In the genomic region with DNA sequence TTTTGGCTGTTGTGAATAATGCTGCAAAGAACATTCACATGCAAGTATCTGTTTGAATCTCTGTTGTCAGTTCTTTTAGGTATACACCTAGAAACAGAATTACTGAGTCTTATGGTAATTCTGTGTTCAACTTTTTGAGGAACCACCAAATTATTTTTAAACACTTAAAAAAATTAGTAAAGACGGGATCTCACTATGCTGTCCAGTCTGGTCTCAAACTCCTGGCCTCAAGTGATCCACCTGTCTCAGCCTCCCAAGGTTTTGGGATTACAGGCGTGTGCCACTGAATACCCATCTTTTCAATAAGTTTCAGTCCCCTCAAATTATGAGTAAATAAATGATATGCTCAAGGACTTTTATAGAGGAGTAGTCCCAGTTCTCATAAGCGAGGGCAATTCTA, we compare ENCODE assay signal across 38 cellular contexts. TPM values are rescaled to one million over a fixed set of nuclear protein-coding genes. Genes with fewer than 3 reads are reported as not detected.
"Had no signal": no experiment of that assay in that cellular context is flagged by ENCODE, and none has a peak within 500 bp of the region (broad histone marks: within the 10 kb centered on the region; RNA-seq: fewer than 3 reads in every experiment).

No MANE protein-coding gene starts in this region.

- DNase-seq: activated effector memory CD4-positive, alpha-beta T cell treated with anti-CD3 and anti-CD28 coated beads, Interleukin-2, amount 50 U/mL, for 16 hours; activated effector memory CD4-positive, alpha-beta T cell treated with Interleukin-2 at 50 U/mL for 16 hours; activated gamma-delta T cell; activated gamma-delta T cell treated with Interleukin-2 at 50 U/mL for 16 hours; activated naive CD4-positive, alpha-beta T cell; activated naive CD4-positive, alpha-beta T cell treated with anti-CD3 and anti-CD28 coated beads for 36 hours; activated naive CD4-positive, alpha-beta T cell treated with anti-CD3 and anti-CD28 coated beads, Interleukin-2, amount 10 ng/mL, durations not matched to agents 7 days and 5 days; activated naive CD4-positive, alpha-beta T cell treated with anti-CD3 and anti-CD28 coated beads, Interleukin-2, amount 50 U/mL, for 16 hours; activated naive CD4-positive, alpha-beta T cell treated with Interleukin-2 at 50 U/mL for 16 hours; activated naive CD8-positive, alpha-beta T cell treated with anti-CD3 and anti-CD28 coated beads for 36 hours; activated naive CD8-positive, alpha-beta T cell treated with anti-CD3 and anti-CD28 coated beads, Interleukin-2, amount 10 ng/mL, durations not matched to agents 7 days and 5 days; activated naive CD8-positive, alpha-beta T cell treated with anti-CD3 and anti-CD28 coated beads, Interleukin-2, amount 50 U/mL, for 24 hours; activated T-cell treated with anti-CD3 and anti-CD28 coated beads, Interleukin-2, amount 50 U/mL, for 4 hours; activated T-cell treated with anti-CD3 and anti-CD28 coated beads, Interleukin-2, amount 50 U/mL, for 48 hours; activated T-cell treated with anti-CD3 and anti-CD28 coated beads, Interleukin-2, amount 50 U/mL, for 72 hours; adrenal gland; amniotic stem cell; amygdala; anterior cingulate cortex; aorta; body of pancreas; brain microvascular endothelial cell; caudate nucleus; central memory CD4-positive, alpha-beta T cell; cerebellar nuclear complex had no signal

- H3K4me3 ChIP-seq: adrenal gland, ascending aorta, body of pancreas, breast epithelium, cardiac muscle cell had no signal

- H3K9me3 ChIP-seq: adrenal gland, ascending aorta, body of pancreas, breast epithelium had no signal

- H3K36me3 ChIP-seq: adrenal gland, ascending aorta, brain microvascular endothelial cell, breast epithelium, cardiac muscle cell had no signal

- H3K27me3 ChIP-seq: adrenal gland, ascending aorta, body of pancreas, breast epithelium, cardiac muscle cell had no signal

- FAIRE-seq: astrocyte, bronchial epithelial cell had no signal

- H3K27ac ChIP-seq: adrenal gland, ascending aorta, body of pancreas, brain microvascular endothelial cell, breast epithelium, cardiac muscle cell had no signal

- H3K4me1 ChIP-seq: adrenal gland, ascending aorta, body of pancreas, breast epithelium had no signal

- ATAC-seq: activated naive CD4-positive, alpha-beta T cell treated with anti-CD3 and anti-CD28 coated beads, Interleukin-2, amount 50 U/mL, for 72 hours; activated naive CD8-positive, alpha-beta T cell treated with anti-CD3 and anti-CD28 coated beads, Interleukin-2, amount 50 U/mL, for 24 hours; activated T-cell treated with anti-CD3 and anti-CD28 coated beads, Interleukin-2, amount 50 U/mL, for 4 hours; activated T-cell treated with anti-CD3 and anti-CD28 coated beads, Interleukin-2, amount 50 U/mL, for 72 hours; activated T-helper 17 cell treated with anti-CD3 and anti-CD28 coated beads, Interleukin-2, amount 50 U/mL, for 72 hours; body of pancreas had no signal

RNA-seq across cellular contexts. Expression of a gene that starts 17.5 kb away (rescaled TPM):
- total RNA-seq: activated naive CD4-positive, alpha-beta T cell treated with anti-CD3 and anti-CD28 coated beads for 36 hours; activated naive CD4-positive, alpha-beta T cell treated with anti-CD3 and anti-CD28 coated beads, Interleukin-2, amount 50 U/mL, for 72 hours; activated naive CD8-positive, alpha-beta T cell treated with anti-CD3 and anti-CD28 coated beads for 36 hours; activated naive CD8-positive, alpha-beta T cell treated with anti-CD3 and anti-CD28 coated beads, Interleukin-2, amount 10 ng/mL, durations not matched to agents 7 days and 5 days; activated T-cell treated with anti-CD3 and anti-CD28 coated beads, Interleukin-2, amount 50 U/mL, for 4 hours; activated T-cell treated with anti-CD3 and anti-CD28 coated beads, Interleukin-2, amount 50 U/mL, for 72 hours; activated T-helper 1 cell treated with anti-CD3 and anti-CD28 coated beads, Interleukin-12 subunit alpha, Interleukin-12 subunit beta, Interleukin-2, Interleukin-4 antibody, amounts not matched to agents 30 ng/mL and 10 ng/mL and 1 ng/mL, durations not matched to agents 14 hours and 24 hours and 36 hours; activated T-helper 17 cell treated with anti-CD3 and anti-CD28 coated beads, Interleukin-2, amount 50 U/mL, for 72 hours; activated T-helper 2 cell treated with anti-CD3 and anti-CD28 coated beads, Interferon-gamma antibody, Interleukin-2, Interleukin-4, amounts not matched to agents 10 μg/mL and 5 μg/mL and 100 μg/mL, durations not matched to agents 14 hours and 24 hours and 36 hours; adrenal gland; aorta; ascending aorta; astrocyte; body of pancreas; breast epithelium; bronchial epithelial cell; cardiac muscle cell; cardiac septum; cerebellum; chondrocyte had no signal
- polyA plus RNA-seq: adipose tissue, aorta, cardiac muscle cell had no signal
